In the genomic region with DNA sequence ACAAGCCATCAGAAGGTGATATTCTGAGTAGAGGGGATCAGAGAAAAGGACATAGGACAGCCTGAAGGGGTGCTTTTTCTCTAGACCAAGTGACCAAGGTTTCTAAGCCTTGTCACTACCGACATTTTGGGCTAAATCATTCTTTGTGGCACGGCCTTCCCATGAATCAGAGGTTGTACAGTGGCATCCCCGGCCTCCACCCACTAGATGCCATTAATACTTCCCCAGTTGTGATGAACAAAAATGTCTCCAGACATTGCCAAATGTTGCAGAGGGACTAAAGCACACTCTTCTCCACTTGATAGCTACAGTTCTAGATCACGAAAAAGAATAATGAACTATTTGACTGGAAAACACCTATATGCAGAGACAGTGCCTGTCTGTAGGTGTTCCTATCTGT, we compare ENCODE assay signal across 7 cellular contexts.
"Had no signal": no experiment of that assay in that cellular context is flagged by ENCODE, and none has a peak within 500 bp of the region (broad histone marks: within the 10 kb centered on the region; RNA-seq: fewer than 3 reads in every experiment).

No MANE protein-coding gene starts in this region.

- H3K36me3 ChIP-seq: HAP-1 had no signal

- H3K9me3 ChIP-seq: HAP-1 had no signal

- DNase-seq: GOT3, H7, HFFc6, IMR-90 had no signal

- ATAC-seq: HCT116, K562 had no signal

- H3K4me1 ChIP-seq: HAP-1 had no signal

- H3K4me3 ChIP-seq: HAP-1, K562 had no signal
